8 cellular contexts compared by ENCODE assay signal in genomic region chr22:38455530-38456271, GRCh38. TPM values are rescaled to one million over a fixed set of nuclear protein-coding genes. Genes with fewer than 3 reads are reported as not detected.
DNase-seq lines count a peak whose midpoint lies in the region; ATAC-seq and FAIRE-seq lines count a peak whose summit lies in the region.

No MANE protein-coding gene starts in this region.

- DNase-seq in stimulated activated CD4-positive, alpha-beta T cell treated with anti-CD3 and anti-CD28 coated beads, Interleukin-12 subunit alpha, Interleukin-12 subunit beta, amount 100 ng/mL, for 4 hours, result peak; percentile 28
- DNase-seq in stimulated activated CD4-positive, alpha-beta T cell treated with anti-CD3 and anti-CD28 coated beads, Interleukin-4, amount 100 ng/mL, for 24 hours, result no peak
- DNase-seq in left lobe of liver (ENCODE audit: low spot score) (no peak), urothelium cell line (ENCODE audit: low spot score) (peak; percentile 81), GM19238 (ENCODE audit: insufficient read length, low spot score) (no peak)

- H3K27ac ChIP-seq in angular gyrus (ENCODE audit: low read depth, low read length), result peak overlapping the region; percentile 52

- peak; percentile 11 for ATAC-seq in left lobe of liver
- no peak for ATAC-seq in GM21390 (IDR thresholded peaks at IDR 0.05; ENCODE audit: unreplicated experiment)
- no peak for ATAC-seq in HG03442 (IDR thresholded peaks at IDR 0.05; ENCODE audit: unreplicated experiment)

- FAIRE-seq in urothelium cell line (lab: Jason Lieb, UNC), result no peak

RNA-seq across cellular contexts. Expression of gene KCNJ4, which starts 0.7 kb away (rescaled TPM):
- total RNA-seq in left lobe of liver, result not detected

RNA-seq across cellular contexts. Expression of gene KDELR3, which starts 12.2 kb away (rescaled TPM):
- 15.2 TPM for total RNA-seq in left lobe of liver

RNA-seq across cellular contexts. Expression of gene DDX17, which starts 50.4 kb away (rescaled TPM):
- 174 TPM for total RNA-seq in left lobe of liver

Comparison
In these comparisons a context has a peak if more than half of its experiments do, and no peak if none do; other contexts are left out.
1. DNase-seq: peak in stimulated activated CD4-positive, alpha-beta T cell treated with anti-CD3 and anti-CD28 coated beads, Interleukin-12 subunit alpha, Interleukin-12 subunit beta, amount 100 ng/mL, for 4 hours (single experiment) and urothelium cell line (single experiment); none in stimulated activated CD4-positive, alpha-beta T cell treated with anti-CD3 and anti-CD28 coated beads, Interleukin-4, amount 100 ng/mL, for 24 hours (single experiment), left lobe of liver (single experiment) and GM19238 (single experiment).